ENCODE assay signal across 2 cellular contexts in the genomic region with DNA sequence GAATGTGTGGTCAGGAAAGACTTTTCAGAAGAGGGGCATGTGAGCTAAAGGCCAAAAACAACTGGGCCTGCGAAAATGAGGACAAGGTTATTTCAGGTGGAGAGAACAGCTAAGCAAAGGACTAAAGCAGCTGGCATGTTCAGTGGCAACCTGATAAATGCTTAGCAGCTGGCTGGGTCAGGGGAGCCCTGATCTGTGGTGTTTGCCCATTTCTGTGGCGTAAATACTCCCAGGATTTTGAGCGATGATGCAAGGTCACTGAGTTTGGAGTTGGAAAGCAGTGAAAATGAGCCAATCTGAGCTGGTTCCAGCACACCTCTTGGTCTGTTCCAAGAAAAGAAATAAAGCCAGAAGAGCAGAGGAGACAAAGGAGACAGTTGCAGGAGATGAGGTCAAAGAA.
TF ChIP-seq lines count a peak whose summit lies in the region.

No MANE protein-coding gene starts in this region.

TF ChIP-seq in K562, 482 proteins besides CTCF, POLR2A, EP300 and RAD21 (continued from another document):
- TF ChIP-seq FUS (optimal IDR thresholded peaks at IDR 0.05; ENCODE audit: low read depth, low read length) = no peak

TF ChIP-seq in neural cell, 6 proteins besides CTCF, POLR2A, EP300 and RAD21:
- TF ChIP-seq REST (IDR thresholded peaks at IDR 0.05; ENCODE audit: borderline replicate concordance) = no peak
- no peak for TF ChIP-seq TAF1 (IDR thresholded peaks at IDR 0.05; ENCODE audit: low read depth)
- TF ChIP-seq EZH2 (IDR thresholded peaks at IDR 0.05; ENCODE audit: borderline replicate concordance, insufficient read depth, low read length, poor library complexity, severe bottlenecking) = no peak
- TF ChIP-seq POLR2AphosphoS5 (IDR thresholded peaks at IDR 0.05) = no peak
- no peak for TF ChIP-seq SMC3 (conservative IDR thresholded peaks at IDR 0.05; ENCODE audit: poor library complexity)
- no peak for TF ChIP-seq MXI1 (conservative IDR thresholded peaks at IDR 0.05; ENCODE audit: poor library complexity, severe bottlenecking)
